ENCODE assay signal across 10 cellular contexts in the genomic region with DNA sequence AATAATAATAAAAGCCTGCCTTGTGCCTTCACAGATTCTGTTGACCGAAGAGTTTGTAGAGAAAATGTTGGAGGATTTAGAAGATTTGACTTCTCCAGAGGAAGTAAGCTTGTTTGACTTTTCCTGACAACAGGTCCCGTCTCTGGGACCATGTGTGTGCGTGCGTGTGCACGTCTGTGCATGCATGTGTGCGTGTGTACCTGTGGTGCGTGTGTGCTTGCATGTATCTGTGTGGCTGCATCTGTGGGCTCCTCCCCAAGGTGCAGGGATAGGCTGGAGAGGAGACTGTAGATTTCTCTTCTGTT. TPM values are rescaled to one million over a fixed set of nuclear protein-coding genes. Genes with fewer than 3 reads are reported as not detected.
DNase-seq lines count a peak whose midpoint lies in the region; ATAC-seq and TF ChIP-seq lines count a peak whose summit lies in the region.
"Had no signal": no experiment of that assay in that cellular context is flagged by ENCODE, and none has a peak within 500 bp of the region (broad histone marks: within the 10 kb centered on the region; RNA-seq: fewer than 3 reads in every experiment).

No MANE protein-coding gene starts in this region.

- no peaks in the 10 kb centered on the region for H3K27me3 Mint-ChIP-seq in Caco-2 (ENCODE audit: insufficient read depth, unreplicated experiment)
- no peaks in the 10 kb centered on the region for H3K27me3 Mint-ChIP-seq in activated T-helper 17 cell treated with anti-CD3 and anti-CD28 coated beads, Interleukin-2, amount 50 U/mL, for 72 hours

- H3K27me3 ChIP-seq in Caco-2 (replicated peaks; ENCODE audit: control insufficient read depth, insufficient read depth, low read length) (no peaks in the 10 kb centered on the region), iPS-15b (ENCODE audit: control insufficient read depth, insufficient read depth, low read length) (no peaks in the 10 kb centered on the region), rectal smooth muscle tissue (ENCODE audit: control insufficient read depth, insufficient read depth, low read length) (no peaks in the 10 kb centered on the region)

- peak overlapping the region; percentile 88 for H3K27ac Mint-ChIP-seq in Caco-2 (ENCODE audit: unreplicated experiment)
- H3K27ac Mint-ChIP-seq in activated T-helper 17 cell treated with anti-CD3 and anti-CD28 coated beads, Interleukin-2, amount 50 U/mL, for 72 hours: peak overlapping the region; percentile 43

- H3K27ac ChIP-seq in rectal smooth muscle tissue (ENCODE audit: low read depth, low read length): peak overlapping the region; percentile 90

- peaks cover 38% of the 10 kb centered on the region for H3K4me1 ChIP-seq in Caco-2
- H3K4me1 ChIP-seq in iPS-15b (ENCODE audit: control insufficient read depth, insufficient read depth, low read length): peaks cover 33% of the 10 kb centered on the region
- peaks cover 37% of the 10 kb centered on the region for H3K4me1 ChIP-seq in rectal smooth muscle tissue (ENCODE audit: control insufficient read depth, insufficient read depth, low read length)

- H3K9me3 Mint-ChIP-seq in Caco-2 (ENCODE audit: unreplicated experiment): no peaks in the 10 kb centered on the region
- H3K9me3 Mint-ChIP-seq in activated T-helper 17 cell treated with anti-CD3 and anti-CD28 coated beads, Interleukin-2, amount 50 U/mL, for 72 hours: no peaks in the 10 kb centered on the region

- POLR2A ChIA-PET in Caco-2 (lab: Charles Lee): no interaction called here

- no peak for ATAC-seq in activated T-helper 17 cell treated with anti-CD3 and anti-CD28 coated beads, Interleukin-2, amount 50 U/mL, for 72 hours (replicated peaks)
- ATAC-seq in GM18517 (IDR thresholded peaks at IDR 0.05; ENCODE audit: unreplicated experiment) (no peak), HG03280 (IDR thresholded peaks at IDR 0.05; ENCODE audit: unreplicated experiment) (no peak)

- BruUV-seq in Caco-2 (replicated peaks; lab: Mats Ljungman, UMichigan): no TSS peak

- CTCF ChIA-PET in Caco-2 (lab: Charles Lee): interaction anchor here (1.1 to 2.1 kb wide), 2 partner anchors 18 to 43 kb away, joined by 3 to 7 read pairs; a partner anchor contains a TSS

- DNase-seq in Caco-2: no peak
- DNase-seq in stimulated activated CD8-positive, alpha-beta memory T cell treated with anti-CD3 and anti-CD28 coated beads, Interleukin-4, amount 100 ng/mL, for 48 hours: no peak
- DNase-seq in effector CD8-positive, alpha-beta T cell (lab: John Stamatoyannopoulos, UW): no peak
- DNase-seq: T-helper 9 cell had no signal

- no peak overlapping the region for H3K4me3 Mint-ChIP-seq in Caco-2 (ENCODE audit: unreplicated experiment)
- no peak overlapping the region for H3K4me3 Mint-ChIP-seq in activated T-helper 17 cell treated with anti-CD3 and anti-CD28 coated beads, Interleukin-2, amount 50 U/mL, for 72 hours
- H3K4me3 Mint-ChIP-seq: CD14-positive monocyte had no signal

- H3K9me3 ChIP-seq in Caco-2: no peaks in the 10 kb centered on the region
- H3K9me3 ChIP-seq in iPS-15b (ENCODE audit: control insufficient read depth, insufficient read depth, low read length): no peaks in the 10 kb centered on the region

- peaks cover 59% of the 10 kb centered on the region for H3K4me1 Mint-ChIP-seq in Caco-2 (ENCODE audit: low read depth, unreplicated experiment)
- no peaks in the 10 kb centered on the region for H3K4me1 Mint-ChIP-seq in activated T-helper 17 cell treated with anti-CD3 and anti-CD28 coated beads, Interleukin-2, amount 50 U/mL, for 72 hours

- intact Hi-C loops in Caco-2 (cut with micrococcal nuclease; ENCODE audit: unreplicated experiment): no loop called here

- H3K4me3 ChIP-seq in Caco-2 (ENCODE audit: low read depth, low read length): no peak overlapping the region
- H3K4me3 ChIP-seq in iPS-15b (ENCODE audit: low read depth, low read length): no peak overlapping the region
- no peak overlapping the region for H3K4me3 ChIP-seq in rectal smooth muscle tissue (ENCODE audit: low read length)

- H3K9ac ChIP-seq in iPS-15b (ENCODE audit: low read depth, low read length) (peak overlapping the region; percentile 76), rectal smooth muscle tissue (ENCODE audit: low read length) (no peak overlapping the region)

- TF ChIP-seq CTCF in Caco-2 (IDR thresholded peaks at IDR 0.05; ENCODE audit: insufficient read depth in 1 of 2, low read depth in 1 of 2, low read length in 1 of 2, severe bottlenecking in 1 of 2, unreplicated experiment in 1 of 2): no peak

- H3K36me3 Mint-ChIP-seq in Caco-2 (ENCODE audit: insufficient read depth, unreplicated experiment): peaks cover 5% of the 10 kb centered on the region
- H3K36me3 Mint-ChIP-seq in activated T-helper 17 cell treated with anti-CD3 and anti-CD28 coated beads, Interleukin-2, amount 50 U/mL, for 72 hours (ENCODE audit: low read depth): no peaks in the 10 kb centered on the region

- H3K36me3 ChIP-seq in Caco-2 (ENCODE audit: control insufficient read depth, insufficient read depth, low read length) (no peaks in the 10 kb centered on the region), iPS-15b (ENCODE audit: control insufficient read depth, insufficient read depth, low read length) (no peaks in the 10 kb centered on the region), rectal smooth muscle tissue (ENCODE audit: control insufficient read depth, insufficient read depth, low read length) (no peaks in the 10 kb centered on the region)

RNA-seq across cellular contexts. Expression of a gene that starts 17.2 kb away (rescaled TPM):
- total RNA-seq in Caco-2 (2022): 40.9 and 44.4 TPM in 2 replicates
- total RNA-seq in activated T-helper 17 cell treated with anti-CD3 and anti-CD28 coated beads, Interleukin-2, amount 50 U/mL, for 72 hours: 10 to 100 TPM; 60.0 to 73.9 TPM
